19 cellular contexts compared by ENCODE assay signal in the genomic region with DNA sequence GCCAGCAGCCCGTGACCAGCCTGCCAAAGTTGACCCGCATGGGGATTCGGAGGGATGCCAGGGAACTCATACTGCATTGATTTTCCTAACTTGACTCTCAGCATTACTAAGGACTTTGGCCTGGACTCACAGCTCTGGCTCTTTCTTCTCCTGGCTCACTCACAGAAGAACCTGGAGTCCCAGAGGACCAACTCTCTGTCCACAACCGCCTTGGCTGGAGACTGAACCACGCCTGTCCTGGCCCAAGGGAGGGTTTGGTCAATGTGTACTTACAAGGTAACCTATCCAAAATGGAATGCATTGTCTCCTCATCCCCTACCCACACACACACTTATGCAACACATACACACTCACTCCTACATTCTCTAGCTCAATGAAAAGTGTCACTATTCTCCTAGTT.
DNase-seq lines count a peak whose midpoint lies in the region; ATAC-seq and TF ChIP-seq lines count a peak whose summit lies in the region.
"Had no signal": no experiment of that assay in that cellular context is flagged by ENCODE, and none has a peak within 500 bp of the region (broad histone marks: within the 10 kb centered on the region; RNA-seq: fewer than 3 reads in every experiment).

No MANE protein-coding gene starts in this region.

- no peak for TF ChIP-seq POLR2A in breast epithelium (IDR thresholded peaks at IDR 0.05)

- H3K36me3 ChIP-seq in breast epithelium: no peaks in the 10 kb centered on the region
- H3K36me3 ChIP-seq in PC-3 (ENCODE audit: low read depth, low read length): no peaks in the 10 kb centered on the region
- no peaks in the 10 kb centered on the region for H3K36me3 ChIP-seq in upper lobe of right lung
- H3K36me3 ChIP-seq: colonic mucosa, thyroid gland had no signal

- intact Hi-C loops in breast epithelium (cut with DNase I; ENCODE audit: low total_unique reads) (no loop called here), left ventricle myocardium superior (cut with micrococcal nuclease) (no loop called here), sciatic nerve (cut with DNase I) (no loop called here), PC-3 (cut with micrococcal nuclease) (no loop called here), upper lobe of right lung (cut with DNase I) (no loop called here)

- no peaks in the 10 kb centered on the region for H3F3A ChIP-seq in PC-3 (ENCODE audit: low read length, unreplicated experiment)

- no peak overlapping the region for H3K4me3 ChIP-seq in AG10803 (ENCODE audit: low read length)
- H3K4me3 ChIP-seq in breast epithelium: no peak overlapping the region
- H3K4me3 ChIP-seq in PC-3 (ENCODE audit: low read length): no peak overlapping the region
- H3K4me3 ChIP-seq in upper lobe of right lung: no peak overlapping the region
- H3K4me3 ChIP-seq: colonic mucosa, K562, thyroid gland had no signal

- no peaks in the 10 kb centered on the region for H3K27me3 ChIP-seq in breast epithelium
- H3K27me3 ChIP-seq in PC-3 (ENCODE audit: low read length): peaks cover 14% of the 10 kb centered on the region; the same call in 1 of the 2 replicates
- H3K27me3 ChIP-seq in upper lobe of right lung: no peaks in the 10 kb centered on the region
- H3K27me3 ChIP-seq: colonic mucosa, thyroid gland had no signal

- ATAC-seq in left ventricle myocardium superior (peak; percentile 90), sciatic nerve (peak; percentile 82), PC-3 (no peak), upper lobe of right lung (no peak), HG03469 (IDR thresholded peaks at IDR 0.05; ENCODE audit: unreplicated experiment) (no peak), GM19463 (IDR thresholded peaks at IDR 0.05; ENCODE audit: unreplicated experiment) (no peak)
- ATAC-seq: K562 had no signal

- H3K9me2 ChIP-seq in PC-3 (replicated peaks; ENCODE audit: low read length): no peaks in the 10 kb centered on the region

- peak overlapping the region; percentile 52 for H3K27ac ChIP-seq in breast epithelium
- H3K27ac ChIP-seq in PC-3 (ENCODE audit: low read length): no peak overlapping the region
- H3K27ac ChIP-seq in upper lobe of right lung: no peak overlapping the region
- H3K27ac ChIP-seq: colonic mucosa, thyroid gland had no signal

- DNase-seq in AG10803 (ENCODE audit: low read depth) (peak; percentile 47), breast epithelium (ENCODE audit: low spot score in 2 of 2) (peak in 1 of 2 donors; percentile 91), left ventricle myocardium superior (peak; percentile 66), sciatic nerve (ENCODE audit: low spot score) (no peak), PC-3 (no peak), upper lobe of right lung (no peak)
- DNase-seq: activated CD8-positive, alpha-beta memory T cell treated with anti-CD3 and anti-CD28 coated beads, Interleukin-2, amount 50 U/mL, for 4 hours; activated gamma-delta T cell; CD4-positive, CD25-positive, alpha-beta regulatory T cell; colonic mucosa; H7; NCI-H1048; NCI-H2081; NCI-H526 treated with DMSO at 0.1 percent for 48 hours; stimulated activated CD4-positive, alpha-beta T cell treated with anti-CD3 and anti-CD28 coated beads, Interleukin-4, amount 100 ng/mL, for 24 hours; thyroid gland had no signal

- no peak for TF ChIP-seq CTCF in AG10803 (conservative IDR thresholded peaks at IDR 0.05; ENCODE audit: low read length)
- TF ChIP-seq CTCF in breast epithelium (IDR thresholded peaks at IDR 0.05): no peak
- TF ChIP-seq CTCF in PC-3 (conservative IDR thresholded peaks at IDR 0.05; ENCODE audit: low read depth, low read length): no peak
- no peak for TF ChIP-seq CTCF in upper lobe of right lung (IDR thresholded peaks at IDR 0.05)

- no peaks in the 10 kb centered on the region for H3K79me2 ChIP-seq in PC-3 (ENCODE audit: low read length)

- no peak overlapping the region for H2AFZ ChIP-seq in PC-3 (ENCODE audit: low read length)

- H3K9me3 ChIP-seq in breast epithelium (no peaks in the 10 kb centered on the region), PC-3 (ENCODE audit: low read length) (no peaks in the 10 kb centered on the region), upper lobe of right lung (no peaks in the 10 kb centered on the region)
- H3K9me3 ChIP-seq: colonic mucosa, thyroid gland had no signal

- no TSS peak for BruUV-seq in PC-3 (replicated peaks; lab: Mats Ljungman, UMichigan)

- H3K9ac ChIP-seq in PC-3 (ENCODE audit: low read length): no peak overlapping the region

- POLR2A ChIA-PET in PC-3 (lab: Charles Lee; ENCODE audit: unreplicated experiment): no interaction called here

- H3K4me1 ChIP-seq in breast epithelium (peaks cover 0 to 4% of the 10 kb centered on the region in 2 donors), PC-3 (ENCODE audit: insufficient read depth, low read length) (no peaks in the 10 kb centered on the region), upper lobe of right lung (no peaks in the 10 kb centered on the region)
- H3K4me1 ChIP-seq: colonic mucosa, thyroid gland had no signal

- no peak overlapping the region for H3K4me2 ChIP-seq in PC-3 (ENCODE audit: low read length)

- H4K20me1 ChIP-seq in PC-3 (ENCODE audit: low read length): no peaks in the 10 kb centered on the region

- CTCF ChIA-PET in PC-3 (lab: Charles Lee): no interaction called here

Comparison
In these comparisons a context has a peak if more than half of its experiments do, and no peak if none do; other contexts are left out.
1. DNase-seq: peak in AG10803 (single experiment) and left ventricle myocardium superior (single experiment); none in sciatic nerve (single experiment), PC-3 (single experiment) and upper lobe of right lung (single experiment).
2. H3K27ac ChIP-seq: peak in breast epithelium (2 of 2); none in PC-3 (single experiment) and upper lobe of right lung (single experiment).
3. ATAC-seq: peak in left ventricle myocardium superior (single experiment) and sciatic nerve (single experiment); none in PC-3 (single experiment), upper lobe of right lung (single experiment), HG03469 (single experiment) and GM19463 (single experiment).